Comparison of ENCODE assay signal across 16 cellular contexts in genomic region chr7:155203059-155203881, GRCh38.
DNase-seq lines count a peak whose midpoint lies in the region; ATAC-seq and TF ChIP-seq lines count a peak whose summit lies in the region.
"Had no signal": no experiment of that assay in that cellular context is flagged by ENCODE, and none has a peak within 500 bp of the region (broad histone marks: within the 10 kb centered on the region; RNA-seq: fewer than 3 reads in every experiment).

No MANE protein-coding gene starts in this region.

- no peak overlapping the region for H3K4me2 ChIP-seq in smooth muscle cell

- no peak overlapping the region for H3K4me3 Mint-ChIP-seq in activated T-cell treated with anti-CD3 and anti-CD28 coated beads, Interleukin-2, amount 50 U/mL, for 24 hours
- no peak overlapping the region for H3K4me3 Mint-ChIP-seq in T-helper 17 cell

- H4K20me1 ChIP-seq in smooth muscle cell (ENCODE audit: low read depth), result no peaks in the 10 kb centered on the region

- ATAC-seq in T-helper 17 cell (no peak), foreskin keratinocyte (peak; percentile 47), HG03108 (IDR thresholded peaks at IDR 0.05; ENCODE audit: unreplicated experiment) (no peak), HG02973 (IDR thresholded peaks at IDR 0.05; ENCODE audit: unreplicated experiment) (no peak)
- ATAC-seq: left lung had no signal

- peak; percentile 38 for DNase-seq in activated T-cell treated with anti-CD3 and anti-CD28 coated beads, Interleukin-2, amount 50 U/mL, for 24 hours
- no peak for DNase-seq in activated T-cell treated with anti-CD3 and anti-CD28 coated beads, Interleukin-2, amount 50 U/mL, for 48 hours
- no peak for DNase-seq in T-helper 17 cell
- peak; percentile 58 to 80 for DNase-seq in foreskin keratinocyte
- no peak for DNase-seq in smooth muscle cell (lab: John Stamatoyannopoulos, UW; ENCODE audit: unreplicated experiment)
- no peak for DNase-seq in GOT3 (lab: John Stamatoyannopoulos, UW)
- DNase-seq: Calu3; effector memory CD4-positive, alpha-beta T cell; NCI-H2029 treated with DMSO at 0.1 percent for 48 hours; retina; RPMI8226; stimulated activated CD4-positive, alpha-beta T cell treated with anti-CD3 and anti-CD28 coated beads, Interleukin-1b, Interleukin-23, amount 100 ng/mL, for 48 hours; transverse colon had no signal

- WGBS in smooth muscle cell (ENCODE audit: low lambda C conversion rate), result 83% methylated on average over 17 of the region's 17 CpGs

- H3K27ac ChIP-seq in foreskin keratinocyte (peak overlapping the region; percentile 88), smooth muscle cell (ENCODE audit: low read depth) (peak overlapping the region; percentile 34)
- H3K27ac ChIP-seq: left lung, transverse colon had no signal

- no peaks in the 10 kb centered on the region for H3K36me3 ChIP-seq in smooth muscle cell (ENCODE audit: low read depth)
- H3K36me3 ChIP-seq: left lung, transverse colon had no signal

- H3K4me1 ChIP-seq in foreskin keratinocyte, result peaks cover 7% of the 10 kb centered on the region
- H3K4me1 ChIP-seq in smooth muscle cell (ENCODE audit: low read depth), result no peaks in the 10 kb centered on the region
- H3K4me1 ChIP-seq: transverse colon had no signal

- H3K9ac ChIP-seq in smooth muscle cell (ENCODE audit: low read depth), result peak overlapping the region; percentile 38

- no peaks in the 10 kb centered on the region for H3F3A ChIP-seq in smooth muscle cell (ENCODE audit: low read depth)

- no peaks in the 10 kb centered on the region for H3K27me3 Mint-ChIP-seq in activated T-cell treated with anti-CD3 and anti-CD28 coated beads, Interleukin-2, amount 50 U/mL, for 24 hours
- H3K27me3 Mint-ChIP-seq in T-helper 17 cell, result peaks cover 12% of the 10 kb centered on the region

- H2AFZ ChIP-seq in smooth muscle cell (ENCODE audit: low read depth), result no peak overlapping the region

- H3K27ac Mint-ChIP-seq in activated T-cell treated with anti-CD3 and anti-CD28 coated beads, Interleukin-2, amount 50 U/mL, for 24 hours, result peak overlapping the region; percentile 18
- peak overlapping the region; percentile 80 for H3K27ac Mint-ChIP-seq in T-helper 17 cell

- no peak overlapping the region for H3K4me3 ChIP-seq in smooth muscle cell
- H3K4me3 ChIP-seq: left lung, transverse colon had no signal

- no peaks in the 10 kb centered on the region for H3K79me2 ChIP-seq in smooth muscle cell (ENCODE audit: low read depth)

- H3K9me3 Mint-ChIP-seq in activated T-cell treated with anti-CD3 and anti-CD28 coated beads, Interleukin-2, amount 50 U/mL, for 24 hours, result peaks cover 21% of the 10 kb centered on the region

- TF ChIP-seq CTCF in foreskin keratinocyte (conservative IDR thresholded peaks at IDR 0.05) (no peak), smooth muscle cell (IDR thresholded peaks at IDR 0.05; ENCODE audit: borderline replicate concordance, insufficient read depth, poor library complexity, severe bottlenecking) (no peak)

- peaks cover 59% of the 10 kb centered on the region for H3K4me1 Mint-ChIP-seq in activated T-cell treated with anti-CD3 and anti-CD28 coated beads, Interleukin-2, amount 50 U/mL, for 24 hours (ENCODE audit: low read depth)
- H3K4me1 Mint-ChIP-seq in T-helper 17 cell, result peaks cover 19% of the 10 kb centered on the region

- H3K9me3 ChIP-seq in T-helper 17 cell (ENCODE audit: control insufficient read depth, low read length, poor library complexity, severe bottlenecking) (no peaks in the 10 kb centered on the region), smooth muscle cell (replicated peaks; ENCODE audit: low read depth) (no peaks in the 10 kb centered on the region)
- H3K9me3 ChIP-seq: left lung, transverse colon had no signal

- H3K27me3 ChIP-seq in foreskin keratinocyte (no peaks in the 10 kb centered on the region), smooth muscle cell (ENCODE audit: low read depth) (no peaks in the 10 kb centered on the region)
- H3K27me3 ChIP-seq: left lung, transverse colon had no signal

- peaks cover 8% of the 10 kb centered on the region for H3K36me3 Mint-ChIP-seq in activated T-cell treated with anti-CD3 and anti-CD28 coated beads, Interleukin-2, amount 50 U/mL, for 24 hours (ENCODE audit: low read depth)
- no peaks in the 10 kb centered on the region for H3K36me3 Mint-ChIP-seq in T-helper 17 cell (ENCODE audit: low read depth)

Comparison
In these comparisons a context has a peak if more than half of its experiments do, and no peak if none do; other contexts are left out.
1. DNase-seq: peak in activated T-cell treated with anti-CD3 and anti-CD28 coated beads, Interleukin-2, amount 50 U/mL, for 24 hours (single experiment) and foreskin keratinocyte (2 of 2); none in activated T-cell treated with anti-CD3 and anti-CD28 coated beads, Interleukin-2, amount 50 U/mL, for 48 hours (0 of 2), T-helper 17 cell (0 of 3), smooth muscle cell (single experiment) and GOT3 (single experiment).